1 cellular context compared by ENCODE assay signal in the genomic region with DNA sequence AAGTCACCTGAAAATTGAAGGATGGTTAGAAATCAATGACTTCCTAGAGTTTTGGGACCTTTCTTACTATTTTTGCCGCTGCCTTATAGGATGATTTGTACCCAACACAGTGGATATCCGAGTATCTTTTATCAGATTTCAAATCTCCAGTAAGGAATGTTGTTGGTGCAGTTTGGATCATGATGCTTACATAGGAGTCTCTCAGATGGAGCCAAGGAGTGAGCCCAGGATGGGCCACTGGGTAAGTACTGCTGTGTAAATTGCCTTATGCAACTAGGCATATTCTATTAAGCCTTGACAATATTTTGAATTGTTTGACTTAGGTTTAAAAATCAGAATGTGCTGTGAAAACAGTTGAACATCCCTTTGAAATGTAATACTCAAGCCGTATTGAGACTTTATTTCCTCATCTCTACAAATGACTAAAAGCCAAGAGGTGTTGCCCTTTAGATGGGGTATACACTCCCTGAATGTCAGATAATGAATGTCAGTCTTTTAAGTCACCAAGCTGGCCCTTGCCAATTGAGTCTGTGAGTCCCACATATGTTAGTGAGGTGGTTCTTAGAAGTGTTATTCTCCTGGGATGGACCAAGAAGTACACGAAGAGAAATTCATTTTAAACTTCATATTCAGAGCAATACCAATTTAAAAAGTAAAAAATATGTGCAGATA.
TF ChIP-seq lines count a peak whose summit lies in the region.

No MANE protein-coding gene starts in this region.

TF ChIP-seq in H1, 55 proteins besides CTCF, POLR2A, EP300 and RAD21:
- TF ChIP-seq BRCA1 (IDR thresholded peaks at IDR 0.05; ENCODE audit: low read depth, low read length), result no peak
- no peak for TF ChIP-seq SIRT6 (IDR thresholded peaks at IDR 0.05; ENCODE audit: low read length)
